ENCODE assay signal across 8 cellular contexts in the genomic region with DNA sequence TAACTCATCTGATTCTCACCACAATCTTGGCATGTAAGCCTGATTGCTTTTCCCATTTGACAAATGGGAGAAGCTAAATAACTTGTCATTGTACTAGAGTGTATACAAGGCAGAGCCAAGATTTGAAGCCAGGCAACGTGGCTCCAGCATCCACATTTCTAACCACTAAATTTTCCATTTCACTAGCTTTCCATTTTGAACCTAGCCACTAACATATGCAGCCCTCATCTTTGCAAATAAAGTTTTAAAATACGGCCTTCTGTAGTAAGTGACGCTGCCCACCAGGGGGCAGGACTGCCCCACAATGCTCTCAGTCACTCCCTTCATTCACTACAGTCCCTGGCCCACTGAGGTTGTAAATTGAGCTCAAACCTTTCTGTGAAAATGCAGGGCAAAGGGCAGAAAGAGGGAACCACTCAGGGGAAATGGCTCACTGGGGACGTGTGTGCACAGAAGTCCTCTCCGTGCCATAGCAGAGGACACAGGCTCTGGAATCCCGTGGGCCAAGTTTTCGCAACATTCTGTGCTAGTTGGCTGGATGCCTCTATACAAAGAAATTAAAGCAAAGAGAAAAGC.
A peak's percentile ranks its signal among the peaks of the same experiment; 100 is the strongest.
DNase-seq lines count a peak whose midpoint lies in the region; ATAC-seq lines count a peak whose summit lies in the region.

No MANE protein-coding gene starts in this region.

- H3K4me3 Mint-ChIP-seq in activated naive CD8-positive, alpha-beta T cell treated with anti-CD3 and anti-CD28 coated beads, Interleukin-2, amount 10 ng/mL, durations not matched to agents 7 days and 5 days: no peak overlapping the region

- ATAC-seq in GM18907 (IDR thresholded peaks at IDR 0.05; ENCODE audit: unreplicated experiment) (peak; percentile 90), HG03196 (IDR thresholded peaks at IDR 0.05; ENCODE audit: unreplicated experiment) (peak; percentile 68), left cardiac atrium (peak; percentile 87 to 89)
- no peak for ATAC-seq in activated naive CD8-positive, alpha-beta T cell treated with anti-CD3 and anti-CD28 coated beads, Interleukin-2, amount 10 ng/mL, durations not matched to agents 7 days and 5 days (ENCODE audit: low read depth)

- POLR2A ChIA-PET in activated naive CD8-positive, alpha-beta T cell treated with anti-CD3 and anti-CD28 coated beads, Interleukin-2, amount 10 ng/mL, durations not matched to agents 7 days and 5 days (lab: Charles Lee): no interaction called here

- intact Hi-C loops in left cardiac atrium (cut with DNase I): loop anchor here (2.0 to 5.0 kb wide), 3 partner anchors 71 to 551 kb away; no protein-coding TSS in a partner anchor
- intact Hi-C loops in posterior cingulate gyrus (cut with DNase I): loop anchor here (1.0 to 5.0 kb wide), 2 partner anchors 166 to 553 kb away; no protein-coding TSS in a partner anchor

- DNase-seq in COLO668 (lab: John Stamatoyannopoulos, UW; ENCODE audit: unreplicated experiment) (peak; percentile 70), NCI-H774 (lab: John Stamatoyannopoulos, UW) (peak; percentile 40), left cardiac atrium (peak; percentile 44), posterior cingulate gyrus (peak in 7 of 10 donors; percentile 56 to 95 (median 68)), activated gamma-delta T cell treated with Interleukin-2 at 50 U/mL for 16 hours (no peak)
- peak; percentile 59 for DNase-seq in activated naive CD8-positive, alpha-beta T cell treated with anti-CD3 and anti-CD28 coated beads, Interleukin-2, amount 10 ng/mL, durations not matched to agents 7 days and 5 days

- no peaks in the 10 kb centered on the region for H3K9me3 Mint-ChIP-seq in activated naive CD8-positive, alpha-beta T cell treated with anti-CD3 and anti-CD28 coated beads, Interleukin-2, amount 10 ng/mL, durations not matched to agents 7 days and 5 days

- H3K36me3 Mint-ChIP-seq in activated naive CD8-positive, alpha-beta T cell treated with anti-CD3 and anti-CD28 coated beads, Interleukin-2, amount 10 ng/mL, durations not matched to agents 7 days and 5 days: no peaks in the 10 kb centered on the region

- no peaks in the 10 kb centered on the region for H3K4me1 Mint-ChIP-seq in activated naive CD8-positive, alpha-beta T cell treated with anti-CD3 and anti-CD28 coated beads, Interleukin-2, amount 10 ng/mL, durations not matched to agents 7 days and 5 days

- no peaks in the 10 kb centered on the region for H3K27me3 Mint-ChIP-seq in activated naive CD8-positive, alpha-beta T cell treated with anti-CD3 and anti-CD28 coated beads, Interleukin-2, amount 10 ng/mL, durations not matched to agents 7 days and 5 days

- H3K27ac Mint-ChIP-seq in activated naive CD8-positive, alpha-beta T cell treated with anti-CD3 and anti-CD28 coated beads, Interleukin-2, amount 10 ng/mL, durations not matched to agents 7 days and 5 days: no peak overlapping the region
